Comparison of ENCODE assay signal across 28 cellular contexts in the genomic region with DNA sequence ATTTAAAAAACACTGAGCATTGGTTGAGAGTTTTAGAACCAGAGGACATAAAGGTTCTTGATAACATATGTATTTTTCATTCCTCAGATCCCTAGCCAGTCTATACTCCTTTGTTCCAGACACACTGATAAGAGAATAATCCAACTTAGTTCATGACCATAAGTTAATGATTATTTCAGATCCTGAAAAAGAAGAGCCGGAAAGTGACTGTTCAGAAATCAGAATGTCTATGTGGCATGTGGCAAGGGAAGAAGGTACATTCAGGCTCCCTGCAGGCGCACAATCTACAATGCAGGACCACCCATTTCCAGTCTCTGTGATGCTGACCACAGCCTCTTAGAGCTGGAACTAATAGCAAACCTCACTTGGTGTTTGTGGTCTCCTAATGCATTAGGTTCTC.
DNase-seq lines count a peak whose midpoint lies in the region; ATAC-seq, FAIRE-seq and TF ChIP-seq lines count a peak whose summit lies in the region.
"Had no signal": no experiment of that assay in that cellular context is flagged by ENCODE, and none has a peak within 500 bp of the region (broad histone marks: within the 10 kb centered on the region; RNA-seq: fewer than 3 reads in every experiment).

No MANE protein-coding gene starts in this region.

- H3K27me3 ChIP-seq in right lobe of liver, result no peaks in the 10 kb centered on the region
- H3K27me3 ChIP-seq in HepG2 (ENCODE audit: control insufficient read depth in 1 of 2, insufficient read depth in 2 of 2, low read length in 2 of 2), result no peaks in the 10 kb centered on the region
- H3K27me3 ChIP-seq in small intestine (ENCODE audit: control insufficient read depth in 2 of 2, insufficient read depth in 2 of 2, low read length in 2 of 2), result no peaks in the 10 kb centered on the region
- H3K27me3 ChIP-seq in naive thymus-derived CD4-positive, alpha-beta T cell (ENCODE audit: control insufficient read depth in 2 of 2, insufficient read depth in 2 of 2, low read length in 2 of 2), result no peaks in the 10 kb centered on the region
- H3K27me3 ChIP-seq: BLaER1 treated with 17β-estradiol and CSF1 and Interleukin-3, amounts not matched to agents 10 nM and 100 nM had no signal

- FAIRE-seq in HepG2 (lab: Jason Lieb, UNC), result no peak
- no peak for FAIRE-seq in small intestine (lab: Jason Lieb, UNC)
- FAIRE-seq: A204.1, GM12878, GM12892, GM18507, GM19239 had no signal

- no peaks in the 10 kb centered on the region for H3K36me3 ChIP-seq in right lobe of liver
- no peaks in the 10 kb centered on the region for H3K36me3 ChIP-seq in HepG2 (replicated peaks in 1 of 2; ENCODE audit: control insufficient read depth in 1 of 2, insufficient read depth in 2 of 2, low read length in 2 of 2)
- H3K36me3 ChIP-seq in small intestine (ENCODE audit: control insufficient read depth in 2 of 2, insufficient read depth in 2 of 2, low read length in 2 of 2), result no peaks in the 10 kb centered on the region
- no peaks in the 10 kb centered on the region for H3K36me3 ChIP-seq in naive thymus-derived CD4-positive, alpha-beta T cell (ENCODE audit: control insufficient read depth in 2 of 3, insufficient read depth in 3 of 3, low read length in 3 of 3)
- H3K36me3 ChIP-seq: BLaER1 treated with 17β-estradiol and CSF1 and Interleukin-3, amounts not matched to agents 10 nM and 100 nM had no signal

- no peak for TF ChIP-seq RAD21 in HepG2 (CRISPR knock-in tag; IDR thresholded peaks at IDR 0.05)

- no peak overlapping the region for H3K4me2 ChIP-seq in HepG2 (ENCODE audit: low read depth, low read length)

- no peaks in the 10 kb centered on the region for H3K36me3 Mint-ChIP-seq in Calu3 (ENCODE audit: insufficient read depth, unreplicated experiment)
- H3K36me3 Mint-ChIP-seq in naive thymus-derived CD4-positive, alpha-beta T cell, result peaks cover 0 to 13% (median 7%) of the 10 kb centered on the region in 5 donors

- intact Hi-C loops in right lobe of liver (cut with DNase I), result no loop called here
- intact Hi-C loops in HepG2 (cut with micrococcal nuclease; ENCODE audit: unreplicated experiment), result no loop called here
- intact Hi-C loops in Calu3 (cut with micrococcal nuclease; ENCODE audit: unreplicated experiment), result no loop called here
- intact Hi-C loops in naive thymus-derived CD4-positive, alpha-beta T cell (cut with micrococcal nuclease), result no loop called here

- H3K4me3 ChIP-seq in right lobe of liver, result no peak overlapping the region
- H3K4me3 ChIP-seq in HepG2 (replicated peaks in 1 of 3; ENCODE audit: insufficient read depth in 1 of 3, low read depth in 2 of 3, low read length in 3 of 3), result no peak overlapping the region
- H3K4me3 ChIP-seq in small intestine (ENCODE audit: low read depth in 1 of 2, low read length in 2 of 2), result no peak overlapping the region
- no peak overlapping the region for H3K4me3 ChIP-seq in naive thymus-derived CD4-positive, alpha-beta T cell (ENCODE audit: low read length)
- H3K4me3 ChIP-seq: BLaER1 treated with 17β-estradiol and CSF1 and Interleukin-3, amounts not matched to agents 10 nM and 100 nM; GM12878 had no signal

- no peaks in the 10 kb centered on the region for H3K9me3 ChIP-seq in right lobe of liver
- no peaks in the 10 kb centered on the region for H3K9me3 ChIP-seq in HepG2 (ENCODE audit: low read length)
- H3K9me3 ChIP-seq in small intestine (ENCODE audit: control insufficient read depth, low read depth), result no peaks in the 10 kb centered on the region
- H3K9me3 ChIP-seq in naive thymus-derived CD4-positive, alpha-beta T cell (ENCODE audit: control insufficient read depth in 2 of 3, low read length in 3 of 3), result no peaks in the 10 kb centered on the region
- H3K9me3 ChIP-seq: Caco-2 had no signal

- no peaks in the 10 kb centered on the region for H3K27me3 Mint-ChIP-seq in Calu3 (ENCODE audit: unreplicated experiment)
- H3K27me3 Mint-ChIP-seq in naive thymus-derived CD4-positive, alpha-beta T cell, result no peaks in the 10 kb centered on the region
- H3K27me3 Mint-ChIP-seq: B cell; CD4-positive, alpha-beta T cell had no signal

- POLR2A ChIA-PET in HepG2 (lab: Yijun Ruan, JAX), result no interaction called here
- POLR2A ChIA-PET in naive thymus-derived CD4-positive, alpha-beta T cell (lab: Charles Lee), result no interaction called here

- CTCF ChIA-PET in HepG2 (lab: Yijun Ruan, JAX; ENCODE audit: low intra/inter-chr PET ratio, low total read pairs), result no interaction called here
- CTCF ChIA-PET in Calu3 (lab: Charles Lee), result no interaction called here
- CTCF ChIA-PET in naive thymus-derived CD4-positive, alpha-beta T cell (lab: Charles Lee), result no interaction called here

- H3K79me2 ChIP-seq in HepG2 (ENCODE audit: insufficient read depth, low read length), result no peaks in the 10 kb centered on the region

- H4K20me1 ChIP-seq in HepG2 (ENCODE audit: insufficient read depth, low read length), result no peaks in the 10 kb centered on the region
- H4K20me1 ChIP-seq: BLaER1 treated with 17β-estradiol and CSF1 and Interleukin-3, amounts not matched to agents 10 nM and 100 nM had no signal

- no TSS peak for BruUV-seq in HepG2 (replicated peaks; lab: Mats Ljungman, UMichigan)
- no TSS peak for BruUV-seq in Calu3 (replicated peaks; lab: Mats Ljungman, UMichigan)

- ATAC-seq in right lobe of liver (peak in 3 of 4 donors; percentile 51 to 84 (median 56)), HepG2 (no peak), left lobe of liver (peak; percentile 37), HG02938 (IDR thresholded peaks at IDR 0.05; ENCODE audit: unreplicated experiment) (no peak)
- no peak for ATAC-seq in naive thymus-derived CD4-positive, alpha-beta T cell
- ATAC-seq: CD8-positive, alpha-beta T cell; GM12878 had no signal

- no peaks in the 10 kb centered on the region for H3K9me3 Mint-ChIP-seq in Calu3 (ENCODE audit: low read depth, unreplicated experiment)
- H3K9me3 Mint-ChIP-seq in naive thymus-derived CD4-positive, alpha-beta T cell, result peaks cover 0 to 6% (median 0%) of the 10 kb centered on the region in 11 donors
- H3K9me3 Mint-ChIP-seq: CD8-positive, alpha-beta T cell had no signal

- no peak for TF ChIP-seq POLR2A in right lobe of liver (IDR thresholded peaks at IDR 0.05)
- no peak for TF ChIP-seq POLR2A in HepG2 (IDR thresholded peaks at IDR 0.05; ENCODE audit: insufficient read depth in 1 of 2, low read depth in 2 of 2, low read length in 2 of 2)

- 61% methylated on average over 2 of the region's 2 CpGs for WGBS in right lobe of liver (ENCODE audit: insufficient coverage, low coverage, low lambda C conversion rate, missing lambda C conversion rate)
- WGBS in HepG2 (ENCODE audit: low lambda C conversion rate), result 21% methylated on average over 2 of the region's 2 CpGs
- WGBS in small intestine, 3 donors, result 45 to 79% (median 76%) methylated on average over 2 of the region's 2 CpGs

- TF ChIP-seq CTCF in right lobe of liver (IDR thresholded peaks at IDR 0.05) (no peak), HepG2 (CRISPR knock-in tag; IDR thresholded peaks at IDR 0.05) (no peak), Calu3 (IDR thresholded peaks at IDR 0.05; ENCODE audit: unreplicated experiment) (no peak)

- H2AFZ ChIP-seq in HepG2 (ENCODE audit: low read length), result no peak overlapping the region

- peaks cover 7% of the 10 kb centered on the region for H3K4me1 Mint-ChIP-seq in Calu3 (ENCODE audit: low read depth, unreplicated experiment)
- no peaks in the 10 kb centered on the region for H3K4me1 Mint-ChIP-seq in naive thymus-derived CD4-positive, alpha-beta T cell
- H3K4me1 Mint-ChIP-seq: B cell had no signal

- DNase-seq in right lobe of liver (no peak), HepG2 (ENCODE audit: low spot score) (no peak), Calu3 (no peak), left lobe of liver (ENCODE audit: low spot score) (no peak), small intestine (peak; percentile 8), islet precursor cell (no peak)
- DNase-seq in naive thymus-derived CD4-positive, alpha-beta T cell, result no peak
- DNase-seq: 8988T; AML-193; Caco-2; CD4-positive, alpha-beta T cell; CD8-positive, alpha-beta T cell; DMS 273 treated with DMSO at 0.1 percent for 48 hours; DMS153; DMS53; DMS79; DND-41; EL; GDM1 had no signal

- no peak overlapping the region for H3K4me3 Mint-ChIP-seq in Calu3 (ENCODE audit: low read depth, unreplicated experiment)
- no peak overlapping the region for H3K4me3 Mint-ChIP-seq in naive thymus-derived CD4-positive, alpha-beta T cell
- H3K4me3 Mint-ChIP-seq: B cell; CD4-positive, alpha-beta T cell; CD8-positive, alpha-beta T cell had no signal

- no peaks in the 10 kb centered on the region for H3K4me1 ChIP-seq in right lobe of liver
- no peaks in the 10 kb centered on the region for H3K4me1 ChIP-seq in HepG2 (ENCODE audit: insufficient read depth, low read length)
- H3K4me1 ChIP-seq in small intestine (ENCODE audit: control insufficient read depth in 2 of 2, insufficient read depth in 1 of 2, low read depth in 1 of 2, low read length in 1 of 2), result no peaks in the 10 kb centered on the region
- no peaks in the 10 kb centered on the region for H3K4me1 ChIP-seq in naive thymus-derived CD4-positive, alpha-beta T cell (ENCODE audit: control insufficient read depth in 2 of 2, insufficient read depth in 2 of 2, low read length in 2 of 2)
- H3K4me1 ChIP-seq: Caco-2 had no signal

- peak overlapping the region; percentile 20 for H3K27ac Mint-ChIP-seq in Calu3 (ENCODE audit: unreplicated experiment)
- H3K27ac Mint-ChIP-seq in naive thymus-derived CD4-positive, alpha-beta T cell, result no peak overlapping the region
- H3K27ac Mint-ChIP-seq: B cell; CD4-positive, alpha-beta T cell; CD8-positive, alpha-beta T cell had no signal

- H3K27ac ChIP-seq in right lobe of liver, result no peak overlapping the region
- no peak overlapping the region for H3K27ac ChIP-seq in HepG2 (ENCODE audit: extremely low read length, insufficient read depth, low read length)
- H3K27ac ChIP-seq in small intestine (ENCODE audit: low read depth in 1 of 2, low read length in 1 of 2), result no peak overlapping the region
- H3K27ac ChIP-seq in naive thymus-derived CD4-positive, alpha-beta T cell (ENCODE audit: low read depth, low read length), result no peak overlapping the region
- H3K27ac ChIP-seq: BLaER1 treated with 17β-estradiol and CSF1 and Interleukin-3, amounts not matched to agents 10 nM and 100 nM; C4-2B had no signal

- no peak overlapping the region for H3K9ac ChIP-seq in HepG2 (ENCODE audit: insufficient read depth, low read depth, low read length)
- H3K9ac ChIP-seq: BLaER1 treated with 17β-estradiol and CSF1 and Interleukin-3, amounts not matched to agents 10 nM and 100 nM had no signal

- in situ Hi-C loops in HepG2 (cut with HindIII; ENCODE audit: extremely low pct_ligation_motif_present, low pct_unique_long_range_greater_than_20kb), result no loop called here

- TF ChIP-seq EP300 in HepG2 (IDR thresholded peaks at IDR 0.05; ENCODE audit: low read depth in 2 of 2, low read length in 2 of 2), result no peak
- no peak for TF ChIP-seq EP300 in HepG2 (CRISPR knock-in tag; IDR thresholded peaks at IDR 0.05; ENCODE audit: borderline replicate concordance)

TF ChIP-seq in HepG2, 621 proteins besides CTCF, POLR2A, EP300 and RAD21 (continues in another document):
- no peak for TF ChIP-seq ZSCAN31 (CRISPR knock-in tag; IDR thresholded peaks at IDR 0.05; ENCODE audit: low read depth)
- no peak for TF ChIP-seq CHD4 (IDR thresholded peaks at IDR 0.05; ENCODE audit: borderline replicate concordance, low read length)
- TF ChIP-seq SALL2 (CRISPR knock-in tag; IDR thresholded peaks at IDR 0.05), result no peak
- TF ChIP-seq ZBTB1 (CRISPR knock-in tag; IDR thresholded peaks at IDR 0.05; ENCODE audit: borderline replicate concordance), result no peak
- TF ChIP-seq ZNF34 (CRISPR knock-in tag; IDR thresholded peaks at IDR 0.05; ENCODE audit: borderline replicate concordance), result no peak

Comparison
In these comparisons a context has a peak if more than half of its experiments do, and no peak if none do; other contexts are left out.
1. ATAC-seq: peak in right lobe of liver (3 of 4) and left lobe of liver (single experiment); none in HepG2 (single experiment), naive thymus-derived CD4-positive, alpha-beta T cell (single experiment) and HG02938 (single experiment).